ENCODE assay signal across 10 cellular contexts in genomic region chr7:141468341-141468740, GRCh38.
"Had no signal": no experiment of that assay in that cellular context is flagged by ENCODE, and none has a peak within 500 bp of the region (broad histone marks: within the 10 kb centered on the region; RNA-seq: fewer than 3 reads in every experiment).

No MANE protein-coding gene starts in this region.

- ATAC-seq: GM23338, HCT116 had no signal

- H3K4me1 ChIP-seq: HAP-1 had no signal

- FAIRE-seq: H54 had no signal

- H3K27ac ChIP-seq: GM23248 had no signal

- H3K9me3 ChIP-seq: HAP-1 had no signal

- H3K4me3 ChIP-seq: GM23248, GM23338, HAP-1 had no signal

- DNase-seq: GM23248, GOT3, H7, H9, HCEC 1CT, HFFc6 had no signal

- H2AFZ ChIP-seq: GM23248, GM23338 had no signal

- H3K36me3 ChIP-seq: HAP-1 had no signal

- H3K4me2 ChIP-seq: GM23338 had no signal

- H3K9ac ChIP-seq: GM23248 had no signal
